8 cellular contexts compared by ENCODE assay signal in genomic region chr1:97919568-97920261, GRCh38. TPM values are rescaled to one million over a fixed set of nuclear protein-coding genes. Genes with fewer than 3 reads are reported as not detected.
DNase-seq lines count a peak whose midpoint lies in the region; ATAC-seq and TF ChIP-seq lines count a peak whose summit lies in the region.

No MANE protein-coding gene starts in this region.

- CTCF ChIA-PET in HCT116 (lab: Charles Lee): interaction anchor here (1.5 kb wide), 1 partner anchor 549 kb away, joined by 3 read pairs; no protein-coding TSS in a partner anchor

- H3K36me3 ChIP-seq in ACC112 (ENCODE audit: insufficient read depth, low read length) (peaks cover 2% of the 10 kb centered on the region; the same call in 1 of the 2 replicates), HCT116 (ENCODE audit: control insufficient read depth in 1 of 2, insufficient read depth in 2 of 2, low read length in 2 of 2) (no peaks in the 10 kb centered on the region), tibial nerve (no peaks in the 10 kb centered on the region)

- RAD21 ChIA-PET in HCT116 (lab: Charles Lee; ENCODE audit: low non-redundant PET in 1 of 2, low total read pairs in 2 of 2, uncharacterized antibody in 2 of 2, unreplicated experiment in 2 of 2): no interaction called here

- DNase-seq in HCT116 (ENCODE audit: low read depth, low spot score) (no peak), kidney tubule cell (ENCODE audit: low spot score) (peak; percentile 13), tibial nerve (ENCODE audit: low spot score in 2 of 2) (no peak), DMS153 (lab: John Stamatoyannopoulos, UW) (no peak), occipital lobe (lab: John Stamatoyannopoulos, UW) (no peak)
- DNase-seq in activated naive CD8-positive, alpha-beta T cell treated with anti-CD3 and anti-CD28 coated beads for 36 hours: no peak

- peaks cover 7% of the 10 kb centered on the region for H3K36me3 Mint-ChIP-seq in activated naive CD8-positive, alpha-beta T cell treated with anti-CD3 and anti-CD28 coated beads for 36 hours

- H4K20me1 ChIP-seq in HCT116 (ENCODE audit: insufficient read depth): no peaks in the 10 kb centered on the region

- H3K4me2 ChIP-seq in HCT116 (ENCODE audit: low read length): peak overlapping the region; percentile 96

- no peak overlapping the region for H3K9ac ChIP-seq in HCT116 (ENCODE audit: low read length)

- H3K9me3 Mint-ChIP-seq in activated naive CD8-positive, alpha-beta T cell treated with anti-CD3 and anti-CD28 coated beads for 36 hours: no peaks in the 10 kb centered on the region

- intact Hi-C loops in HCT116 (cut with micrococcal nuclease): no loop called here

- no peaks in the 10 kb centered on the region for H3K9me2 ChIP-seq in HCT116 (ENCODE audit: insufficient read depth)

- H3K4me1 ChIP-seq in ACC112 (ENCODE audit: control insufficient read depth, insufficient read depth, low read length, unreplicated experiment): peaks cover 25% of the 10 kb centered on the region
- H3K4me1 ChIP-seq in HCT116 (ENCODE audit: control insufficient read depth in 1 of 2, insufficient read depth in 2 of 2, low read length in 2 of 2): peaks cover 0 to 10% of the 10 kb centered on the region in 2 experiments; a peak in 2 of 4 replicates
- H3K4me1 ChIP-seq in tibial nerve: peaks cover 0 to 37% (median 15%) of the 10 kb centered on the region in 4 donors

- BruUV-seq in HCT116 (replicated peaks; lab: Mats Ljungman, UMichigan): no TSS peak

- no peaks in the 10 kb centered on the region for H3K27me3 ChIP-seq in ACC112 (ENCODE audit: insufficient read depth, low read length)
- H3K27me3 ChIP-seq in HCT116 (ENCODE audit: insufficient read depth, low read length): no peaks in the 10 kb centered on the region
- H3K27me3 ChIP-seq in tibial nerve: no peaks in the 10 kb centered on the region

- peaks cover 56% of the 10 kb centered on the region for H3K79me2 ChIP-seq in ACC112 (ENCODE audit: control insufficient read depth, insufficient read depth, low read length, unreplicated experiment)
- H3K79me2 ChIP-seq in HCT116 (ENCODE audit: insufficient read depth, low read length): no peaks in the 10 kb centered on the region

- H3K27ac ChIP-seq in ACC112 (ENCODE audit: low read depth, low read length) (peak overlapping the region; percentile 72), HCT116 (ENCODE audit: low read depth, low read length) (no peak overlapping the region), tibial nerve (peak overlapping the region; percentile 90 to 93 (median 92))

- peak overlapping the region; percentile 90 for H3K4me3 Mint-ChIP-seq in activated naive CD8-positive, alpha-beta T cell treated with anti-CD3 and anti-CD28 coated beads for 36 hours

- POLR2A ChIA-PET in HCT116 (lab: Charles Lee): interaction anchor here (1.7 kb wide), 1 partner anchor 16 kb away, joined by 4 read pairs; no protein-coding TSS in a partner anchor

- H3K27me3 Mint-ChIP-seq in activated naive CD8-positive, alpha-beta T cell treated with anti-CD3 and anti-CD28 coated beads for 36 hours: no peaks in the 10 kb centered on the region

- WGBS in tibial nerve, 2 donors: 14 to 20% methylated on average over 7 of the region's 7 CpGs

- TF ChIP-seq POLR2A in HCT116 (IDR thresholded peaks at IDR 0.05; ENCODE audit: borderline replicate concordance, extremely low read depth, insufficient read depth, insufficient read length) (no peak), tibial nerve (IDR thresholded peaks at IDR 0.05) (no peak)

- ATAC-seq in HCT116 (no peak), HG03520 (IDR thresholded peaks at IDR 0.05; ENCODE audit: unreplicated experiment) (no peak)

- peak overlapping the region; percentile 90 for H3K4me3 ChIP-seq in ACC112 (ENCODE audit: low read depth, low read length)
- peak overlapping the region; percentile 59 to 70 for H3K4me3 ChIP-seq in HCT116 (replicated peaks in 1 of 2; ENCODE audit: low read depth in 1 of 2, low read length in 2 of 2)
- H3K4me3 ChIP-seq in tibial nerve: peak overlapping the region; percentile 68 to 98 (median 84)

- peak overlapping the region; percentile 95 for H2AFZ ChIP-seq in ACC112 (ENCODE audit: low read length, unreplicated experiment)
- no peak overlapping the region for H2AFZ ChIP-seq in HCT116 (ENCODE audit: low read depth, low read length, poor library complexity, severe bottlenecking)

- TF ChIP-seq RAD21 in HCT116 (IDR thresholded peaks at IDR 0.05; ENCODE audit: low read depth): no peak

- H3K9me3 ChIP-seq in HCT116 (ENCODE audit: control insufficient read depth in 1 of 2, insufficient read depth in 1 of 2, low read depth in 1 of 2, low read length in 2 of 2) (no peaks in the 10 kb centered on the region), tibial nerve (no peaks in the 10 kb centered on the region)

- peaks cover 44% of the 10 kb centered on the region for H3K4me1 Mint-ChIP-seq in activated naive CD8-positive, alpha-beta T cell treated with anti-CD3 and anti-CD28 coated beads for 36 hours

- TF ChIP-seq CTCF in HCT116 (IDR thresholded peaks at IDR 0.05 in 2 of 3, conservative IDR thresholded peaks at IDR 0.05 in 1 of 3; ENCODE audit: borderline replicate concordance in 1 of 3, insufficient read depth in 1 of 3, low read depth in 2 of 3, low read length in 2 of 3) (no peak), tibial nerve (IDR thresholded peaks at IDR 0.05) (no peak)

- TF ChIP-seq EP300 in tibial nerve (IDR thresholded peaks at IDR 0.05): no peak

- H3K27ac Mint-ChIP-seq in activated naive CD8-positive, alpha-beta T cell treated with anti-CD3 and anti-CD28 coated beads for 36 hours: peak overlapping the region; percentile 94

TF ChIP-seq in HCT116, 20 proteins besides CTCF, POLR2A, EP300 and RAD21:
- TF ChIP-seq ZFX (IDR thresholded peaks at IDR 0.05): no peak
- TF ChIP-seq SP1 (IDR thresholded peaks at IDR 0.05; ENCODE audit: low read depth): no peak

RNA-seq across cellular contexts. Expression of gene DPYD, which starts 1.1 kb away (rescaled TPM):
- total RNA-seq in HCT116 (2021; ENCODE audit: unreplicated experiment) (1.7 TPM), tibial nerve (10 to 100 TPM; 35.7 to 65.4 (median 43.7) TPM), occipital lobe (72.1 TPM)
- 0.72 and 1.1 TPM in 2 replicates for polyA plus RNA-seq in HCT116 (2012)
- total RNA-seq in activated naive CD8-positive, alpha-beta T cell treated with anti-CD3 and anti-CD28 coated beads for 36 hours: 1 to 10 TPM; 7.5 to 7.9 TPM
